24 cellular contexts compared by ENCODE assay signal in the genomic region with DNA sequence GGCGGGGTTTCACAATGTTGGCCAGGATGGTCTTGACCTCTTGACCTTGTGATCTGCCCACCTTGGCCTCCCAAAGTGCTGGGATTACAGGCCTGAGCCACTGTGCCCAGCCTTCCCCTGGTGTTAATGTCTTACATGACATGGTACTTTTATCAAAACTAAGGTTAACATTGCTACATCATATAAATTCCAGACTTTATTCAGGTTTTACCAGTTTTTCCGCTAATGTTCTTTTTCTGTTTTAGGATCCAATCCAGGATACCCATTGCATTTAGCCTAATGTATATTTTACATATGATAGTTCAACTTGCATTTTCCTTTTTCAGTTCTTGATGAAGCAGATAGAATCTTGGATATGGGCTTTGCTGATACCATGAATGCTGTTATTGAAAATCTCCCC.
"Had no signal": no experiment of that assay in that cellular context is flagged by ENCODE, and none has a peak within 500 bp of the region (broad histone marks: within the 10 kb centered on the region; RNA-seq: fewer than 3 reads in every experiment).

No MANE protein-coding gene starts in this region.

- H3K9me3 Mint-ChIP-seq: natural killer cell; nephron; stimulated activated effector memory CD8-positive, alpha-beta T cell treated with anti-CD3 and anti-CD28 coated beads, Interleukin-12 subunit alpha, Interleukin-12 subunit beta, amount 100 ng/mL, for 72 hours; stimulated activated naive B cell treated with anti-CD40 and anti-IgM and Interleukin-4, amounts not matched to agents 10 μg/mL and 1 μg/mL and 100 μg/mL, for 72 hours; stimulated activated naive CD8-positive, alpha-beta T cell treated with anti-CD3 and anti-CD28 coated beads, Interleukin-15, Interleukin-2, amounts not matched to agents 100 ng/mL and 50 ng/mL, for 24 hours had no signal

- H3K4me3 Mint-ChIP-seq: natural killer cell; nephron; neural progenitor cell; stimulated activated effector memory CD8-positive, alpha-beta T cell treated with anti-CD3 and anti-CD28 coated beads, Interleukin-12 subunit alpha, Interleukin-12 subunit beta, amount 100 ng/mL, for 72 hours; stimulated activated naive B cell treated with anti-CD40 and anti-IgM and Interleukin-4, amounts not matched to agents 10 μg/mL and 1 μg/mL and 100 μg/mL, for 72 hours; stimulated activated naive CD8-positive, alpha-beta T cell treated with anti-CD3 and anti-CD28 coated beads, Interleukin-15, Interleukin-2, amounts not matched to agents 100 ng/mL and 50 ng/mL, for 24 hours had no signal

- H3K4me1 Mint-ChIP-seq: nephron; neural progenitor cell; stimulated activated effector memory CD8-positive, alpha-beta T cell treated with anti-CD3 and anti-CD28 coated beads, Interleukin-12 subunit alpha, Interleukin-12 subunit beta, amount 100 ng/mL, for 72 hours had no signal

- FAIRE-seq: small intestine, urothelium cell line had no signal

- DNase-seq: natural killer cell; occipital lobe; ovary; posterior cingulate gyrus; psoas muscle; right cardiac atrium; right lobe of liver; sigmoid colon; small intestine; stimulated activated CD4-positive, alpha-beta T cell treated with anti-CD3 and anti-CD28 coated beads, Interleukin-15, amount 100 ng/mL, for 24 hours; stimulated activated CD4-positive, alpha-beta T cell treated with anti-CD3 and anti-CD28 coated beads, Interleukin-2, amount 100 ng/mL, for 24 hours; stimulated activated CD4-positive, alpha-beta T cell treated with anti-CD3 and anti-CD28 coated beads, Interleukin-2, amount 100 ng/mL, for 48 hours; stimulated activated CD4-positive, alpha-beta T cell treated with anti-CD3 and anti-CD28 coated beads, Interleukin-4, amount 100 ng/mL, for 24 hours; stimulated activated naive B cell treated with anti-CD40 and anti-IgM and Interleukin-4, amounts not matched to agents 10 μg/mL and 1 μg/mL and 100 μg/mL, for 72 hours; stimulated activated naive CD4-positive, alpha-beta T cell treated with Interleukin-2 at 50 U/mL for 16 hours; stomach; thyroid gland; upper lobe of left lung had no signal

- H3K27ac Mint-ChIP-seq: natural killer cell; nephron; neural progenitor cell; progenitor cell of endocrine pancreas; stimulated activated effector memory CD8-positive, alpha-beta T cell treated with anti-CD3 and anti-CD28 coated beads, Interleukin-12 subunit alpha, Interleukin-12 subunit beta, amount 100 ng/mL, for 72 hours; stimulated activated naive B cell treated with anti-CD40 and anti-IgM and Interleukin-4, amounts not matched to agents 10 μg/mL and 1 μg/mL and 100 μg/mL, for 72 hours; stimulated activated naive CD8-positive, alpha-beta T cell treated with anti-CD3 and anti-CD28 coated beads, Interleukin-15, Interleukin-2, amounts not matched to agents 100 ng/mL and 50 ng/mL, for 24 hours had no signal

- H3K27me3 Mint-ChIP-seq: progenitor cell of endocrine pancreas; stimulated activated naive B cell treated with anti-CD40 and anti-IgM and Interleukin-4, amounts not matched to agents 10 μg/mL and 1 μg/mL and 100 μg/mL, for 72 hours; stimulated activated naive CD8-positive, alpha-beta T cell treated with anti-CD3 and anti-CD28 coated beads, Interleukin-15, Interleukin-2, amounts not matched to agents 100 ng/mL and 50 ng/mL, for 24 hours had no signal
